ENCODE assay signal across 15 cellular contexts in the genomic region with DNA sequence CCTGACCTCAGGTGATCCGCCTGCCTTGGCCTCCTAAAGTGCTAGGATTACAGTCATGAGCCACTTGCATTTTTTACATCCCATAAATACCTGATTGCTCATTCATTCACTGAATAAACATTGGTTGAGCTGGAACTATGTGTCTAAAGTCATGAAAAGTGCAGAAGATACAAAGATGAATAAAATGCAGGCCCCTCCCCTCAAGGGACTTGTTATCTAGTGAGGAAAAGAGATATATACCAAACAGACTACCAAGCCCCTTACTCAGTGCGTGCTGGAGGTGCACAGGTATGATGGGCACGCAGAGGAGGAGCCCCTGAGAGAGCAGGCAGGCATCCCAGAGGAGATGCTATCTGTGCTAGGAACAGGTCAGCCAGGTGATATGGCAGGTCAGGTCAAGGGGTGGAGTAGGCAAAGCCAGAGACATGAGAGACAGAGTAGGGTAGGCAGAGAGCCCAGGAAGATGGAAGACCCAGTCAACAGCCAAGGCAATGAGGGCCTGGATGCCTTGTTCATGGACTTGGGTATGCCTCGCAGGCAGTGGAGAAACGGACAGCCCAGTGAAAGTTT. TPM values are rescaled to one million over a fixed set of nuclear protein-coding genes. Genes with fewer than 3 reads are reported as not detected.
A peak's percentile ranks its signal among the peaks of the same experiment; 100 is the strongest.
DNase-seq lines count a peak whose midpoint lies in the region; ATAC-seq, FAIRE-seq and TF ChIP-seq lines count a peak whose summit lies in the region.
"Had no signal": no experiment of that assay in that cellular context is flagged by ENCODE, and none has a peak within 500 bp of the region (broad histone marks: within the 10 kb centered on the region; RNA-seq: fewer than 3 reads in every experiment).

No MANE protein-coding gene starts in this region.

- H3K4me1 ChIP-seq in esophagus squamous epithelium (peaks cover 23 to 91% (median 61%) of the 10 kb centered on the region in 3 donors), ovary (ENCODE audit: insufficient read depth) (peaks cover 30% of the 10 kb centered on the region)

- H3K27ac ChIP-seq in esophagus squamous epithelium (peak overlapping the region; percentile 4 to 76 (median 69)), ovary (peak overlapping the region; percentile 86 to 98)
- H3K27ac ChIP-seq: C4-2B had no signal

- no peak for FAIRE-seq in RCC 7860 (lab: Jason Lieb, UNC)
- FAIRE-seq: urothelium cell line had no signal

- H3K9me3 ChIP-seq in esophagus squamous epithelium: no peaks in the 10 kb centered on the region
- H3K9me3 ChIP-seq in ovary: no peaks in the 10 kb centered on the region

- 78 to 88% methylated on average over 5 of the region's 5 CpGs for WGBS in esophagus squamous epithelium, 2 donors
- 58 to 72% (median 63%) methylated on average over 5 of the region's 5 CpGs for WGBS in ovary, 3 donors

- peak; percentile 88 for DNase-seq in Caki2 (ENCODE audit: low read depth)
- DNase-seq in RCC 7860 (ENCODE audit: low spot score): peak; percentile 64
- no peak for DNase-seq in esophagus squamous epithelium (lab: John Stamatoyannopoulos, UW)
- peak in 2 of 5 donors; percentile 14 to 44 for DNase-seq in ovary
- DNase-seq in DMS53 (lab: John Stamatoyannopoulos, UW): no peak
- no peak for DNase-seq in D341Med (ENCODE audit: low spot score)
- no peak for DNase-seq in superior temporal gyrus (ENCODE audit: extremely low spot score)
- DNase-seq: activated CD4-positive, alpha-beta T cell treated with anti-CD3 and anti-CD28 coated beads, Interleukin-2, amount 50 U/mL, for 48 hours; activated naive CD4-positive, alpha-beta T cell treated with anti-CD3 and anti-CD28 coated beads, Interleukin-2, amount 10 ng/mL, durations not matched to agents 7 days and 5 days; effector CD4-positive, alpha-beta T cell; NCI-H1092 treated with DMSO at 0.1 percent for 48 hours; T-helper 1 cell had no signal

- H3K4me3 ChIP-seq in esophagus squamous epithelium: no peak overlapping the region
- no peak overlapping the region for H3K4me3 ChIP-seq in ovary

- in situ Hi-C loops in Caki2 (cut with HindIII; ENCODE audit: low pct_unique_long_range_greater_than_20kb, low sequenced_read_pairs): no loop called here

- intact Hi-C loops in esophagus squamous epithelium (cut with DNase I) (no loop called here), ovary (cut with DNase I) (loop anchor here in 1 of 4 donors (10.0 kb wide), 1 partner anchor 104 kb away; no protein-coding TSS in a partner anchor)

- TF ChIP-seq CTCF in esophagus squamous epithelium (IDR thresholded peaks at IDR 0.05): no peak
- no peak for TF ChIP-seq CTCF in ovary (IDR thresholded peaks at IDR 0.05)

- TF ChIP-seq EP300 in ovary (IDR thresholded peaks at IDR 0.05): no peak

- no peaks in the 10 kb centered on the region for H3K27me3 ChIP-seq in esophagus squamous epithelium
- H3K27me3 ChIP-seq in ovary: no peaks in the 10 kb centered on the region

- no peak for ATAC-seq in GM18909 (IDR thresholded peaks at IDR 0.05; ENCODE audit: poor library complexity, unreplicated experiment)

- H3K36me3 ChIP-seq in esophagus squamous epithelium: peaks cover 0 to 16% (median under 1%) of the 10 kb centered on the region in 3 donors
- H3K36me3 ChIP-seq in ovary: no peaks in the 10 kb centered on the region

- TF ChIP-seq POLR2A in esophagus squamous epithelium (IDR thresholded peaks at IDR 0.05): no peak
- TF ChIP-seq POLR2A in ovary (IDR thresholded peaks at IDR 0.05): no peak

RNA-seq across cellular contexts. Expression of gene FHL2, which starts 7.7 kb away (rescaled TPM):
- total RNA-seq in Caki2 (2014; rRNA removed; shearing (Covaris generic); ENCODE audit: low replicate concordance): 256 and 275 TPM in 2 replicates
- 10 to 100 TPM; 46.1 to 89.1 (median 54.7) TPM for total RNA-seq in esophagus squamous epithelium
- total RNA-seq in ovary: 1,000 to 10,000 TPM in 1 of 7 donors, 100 to 1,000 TPM in 6; 300 to 1,049 (median 495) TPM
- polyA plus RNA-seq in ovary: 100 to 1,000 TPM; 320 to 628 TPM

RNA-seq across cellular contexts. Expression of gene C2orf49, which starts 53.8 kb away (rescaled TPM):
- 18.6 and 36.8 TPM in 2 replicates for total RNA-seq in Caki2 (2014; rRNA removed; shearing (Covaris generic); ENCODE audit: low replicate concordance)
- 10 to 100 TPM in 3 of 4 donors, 1 to 10 TPM in 1; 9.3 to 19.8 (median 12.4) TPM for total RNA-seq in esophagus squamous epithelium
- total RNA-seq in ovary: 10 to 100 TPM; 12.9 to 32.5 (median 20.3) TPM
- 10 to 100 TPM; 12.6 to 27.2 TPM for polyA plus RNA-seq in ovary

Comparison
In these comparisons a context has a peak if more than half of its experiments do, and no peak if none do; other contexts are left out.
1. DNase-seq: peak in Caki2 (single experiment) and RCC 7860 (single experiment); none in esophagus squamous epithelium (single experiment), DMS53 (single experiment), D341Med (single experiment) and superior temporal gyrus (single experiment).